25 cellular contexts compared by ENCODE assay signal in genomic region chr5:62576570-62577172, GRCh38. TPM values are rescaled to one million over a fixed set of nuclear protein-coding genes. Genes with fewer than 3 reads are reported as not detected.
DNase-seq lines count a peak whose midpoint lies in the region; ATAC-seq, FAIRE-seq and TF ChIP-seq lines count a peak whose summit lies in the region.
"Had no signal": no experiment of that assay in that cellular context is flagged by ENCODE, and none has a peak within 500 bp of the region (broad histone marks: within the 10 kb centered on the region; RNA-seq: fewer than 3 reads in every experiment).

No MANE protein-coding gene starts in this region.

- no peaks in the 10 kb centered on the region for H3K9me3 Mint-ChIP-seq in activated CD4-positive, alpha-beta memory T cell treated with anti-CD3 and anti-CD28 coated beads for 36 hours
- no peaks in the 10 kb centered on the region for H3K9me3 Mint-ChIP-seq in activated CD4-positive, alpha-beta memory T cell treated with anti-CD3 and anti-CD28 coated beads, Interleukin-2, amount 10 ng/mL, durations not matched to agents 7 days and 5 days
- H3K9me3 Mint-ChIP-seq in activated naive CD8-positive, alpha-beta T cell treated with anti-CD3 and anti-CD28 coated beads, Interleukin-2, amount 50 U/mL, for 24 hours = no peaks in the 10 kb centered on the region
- H3K9me3 Mint-ChIP-seq in naive thymus-derived CD4-positive, alpha-beta T cell = peaks cover 0 to 6% (median 0%) of the 10 kb centered on the region in 11 donors
- peaks cover 3% of the 10 kb centered on the region for H3K9me3 Mint-ChIP-seq in osteocyte (ENCODE audit: unreplicated experiment)
- H3K9me3 Mint-ChIP-seq: HFFc6, IgD-negative memory B cell had no signal

- no peaks in the 10 kb centered on the region for H3K9me3 ChIP-seq in naive thymus-derived CD4-positive, alpha-beta T cell (ENCODE audit: control insufficient read depth in 2 of 3, low read length in 3 of 3)
- H3K9me3 ChIP-seq: A549, adrenal gland, gastrocnemius medialis, lower lobe of right lung, MG63, testis had no signal

- peak; percentile 20 for DNase-seq in activated CD4-positive, alpha-beta memory T cell treated with anti-CD3 and anti-CD28 coated beads for 36 hours
- no peak for DNase-seq in activated CD4-positive, alpha-beta memory T cell treated with anti-CD3 and anti-CD28 coated beads, Interleukin-2, amount 10 ng/mL, durations not matched to agents 7 days and 5 days
- DNase-seq in D721Med (ENCODE audit: insufficient read length, low spot score) = no peak
- no peak for DNase-seq in activated naive CD8-positive, alpha-beta T cell treated with anti-CD3 and anti-CD28 coated beads, Interleukin-2, amount 50 U/mL, for 24 hours
- DNase-seq in naive thymus-derived CD4-positive, alpha-beta T cell = no peak
- DNase-seq in osteocyte (ENCODE audit: extremely low spot score, unreplicated experiment) = no peak
- DNase-seq: activated CD4-positive, alpha-beta T cell treated with anti-CD3 and anti-CD28 coated beads, Interleukin-2, amount 50 U/mL, for 1 hour; adrenal gland; C1 segment of cervical spinal cord; gastrocnemius medialis; HFFc6; lower lobe of right lung; MG63; NCI-H1436 treated with DMSO at 0.1 percent for 48 hours; NCI-H2171; NCI-H69; right cardiac atrium; testis had no signal

- H3K4me1 Mint-ChIP-seq in activated CD4-positive, alpha-beta memory T cell treated with anti-CD3 and anti-CD28 coated beads for 36 hours (ENCODE audit: low read depth) = peaks cover 24% of the 10 kb centered on the region
- peaks cover 43% of the 10 kb centered on the region for H3K4me1 Mint-ChIP-seq in activated CD4-positive, alpha-beta memory T cell treated with anti-CD3 and anti-CD28 coated beads, Interleukin-2, amount 10 ng/mL, durations not matched to agents 7 days and 5 days
- peaks cover 30% of the 10 kb centered on the region for H3K4me1 Mint-ChIP-seq in activated naive CD8-positive, alpha-beta T cell treated with anti-CD3 and anti-CD28 coated beads, Interleukin-2, amount 50 U/mL, for 24 hours
- peaks cover 13 to 71% (median 34%) of the 10 kb centered on the region in 7 donors for H3K4me1 Mint-ChIP-seq in naive thymus-derived CD4-positive, alpha-beta T cell
- peaks cover 2% of the 10 kb centered on the region for H3K4me1 Mint-ChIP-seq in osteocyte (ENCODE audit: unreplicated experiment)

- no peak overlapping the region for H3K4me3 Mint-ChIP-seq in activated CD4-positive, alpha-beta memory T cell treated with anti-CD3 and anti-CD28 coated beads for 36 hours
- H3K4me3 Mint-ChIP-seq in activated CD4-positive, alpha-beta memory T cell treated with anti-CD3 and anti-CD28 coated beads, Interleukin-2, amount 10 ng/mL, durations not matched to agents 7 days and 5 days = no peak overlapping the region
- no peak overlapping the region for H3K4me3 Mint-ChIP-seq in activated naive CD8-positive, alpha-beta T cell treated with anti-CD3 and anti-CD28 coated beads, Interleukin-2, amount 50 U/mL, for 24 hours
- peak overlapping the region in 2 of 10 donors; percentile 13 to 36 for H3K4me3 Mint-ChIP-seq in naive thymus-derived CD4-positive, alpha-beta T cell
- H3K4me3 Mint-ChIP-seq in osteocyte (ENCODE audit: unreplicated experiment) = no peak overlapping the region
- H3K4me3 Mint-ChIP-seq: HFFc6, IgD-negative memory B cell had no signal

- peaks cover 6 to 11% of the 10 kb centered on the region in 2 donors for H3K4me1 ChIP-seq in naive thymus-derived CD4-positive, alpha-beta T cell (ENCODE audit: control insufficient read depth in 2 of 2, insufficient read depth in 2 of 2, low read length in 2 of 2)
- H3K4me1 ChIP-seq: A549, lower lobe of right lung, testis had no signal

- no peak overlapping the region for H3K4me3 ChIP-seq in naive thymus-derived CD4-positive, alpha-beta T cell (ENCODE audit: low read length)
- H3K4me3 ChIP-seq: A549, adrenal gland, cardiac muscle cell, gastrocnemius medialis, lower lobe of right lung, MG63, testis had no signal

- no peaks in the 10 kb centered on the region for H3K36me3 ChIP-seq in naive thymus-derived CD4-positive, alpha-beta T cell (ENCODE audit: control insufficient read depth in 2 of 3, insufficient read depth in 3 of 3, low read length in 3 of 3)
- H3K36me3 ChIP-seq: adrenal gland, cardiac muscle cell, gastrocnemius medialis, lower lobe of right lung, MG63 had no signal

- POLR2A ChIA-PET in activated CD4-positive, alpha-beta memory T cell treated with anti-CD3 and anti-CD28 coated beads for 36 hours (lab: Charles Lee) = interaction anchor here (1.3 kb wide), 1 partner anchor 173 kb away, joined by 6 read pairs; the partner anchor contains the start of gene DIMT1
- POLR2A ChIA-PET in activated CD4-positive, alpha-beta memory T cell treated with anti-CD3 and anti-CD28 coated beads, Interleukin-2, amount 10 ng/mL, durations not matched to agents 7 days and 5 days (lab: Charles Lee) = no interaction called here
- POLR2A ChIA-PET in naive thymus-derived CD4-positive, alpha-beta T cell (lab: Charles Lee) = interaction anchor here (0.8 kb wide), 1 partner anchor 30 kb away, joined by 3 read pairs; no protein-coding TSS in a partner anchor

- H3K27ac ChIP-seq in naive thymus-derived CD4-positive, alpha-beta T cell (ENCODE audit: low read depth, low read length) = no peak overlapping the region
- H3K27ac ChIP-seq: A549, adrenal gland, cardiac muscle cell, gastrocnemius medialis, HL-60, lower lobe of right lung, testis had no signal

- TF ChIP-seq CTCF in D721Med (IDR thresholded peaks at IDR 0.05; ENCODE audit: insufficient read depth, missing control alignments) = no peak
- TF ChIP-seq CTCF in osteocyte (IDR thresholded peaks at IDR 0.05) = no peak

- H3K27me3 Mint-ChIP-seq in activated CD4-positive, alpha-beta memory T cell treated with anti-CD3 and anti-CD28 coated beads for 36 hours = no peaks in the 10 kb centered on the region
- no peaks in the 10 kb centered on the region for H3K27me3 Mint-ChIP-seq in activated CD4-positive, alpha-beta memory T cell treated with anti-CD3 and anti-CD28 coated beads, Interleukin-2, amount 10 ng/mL, durations not matched to agents 7 days and 5 days
- H3K27me3 Mint-ChIP-seq in activated naive CD8-positive, alpha-beta T cell treated with anti-CD3 and anti-CD28 coated beads, Interleukin-2, amount 50 U/mL, for 24 hours = no peaks in the 10 kb centered on the region
- H3K27me3 Mint-ChIP-seq in naive thymus-derived CD4-positive, alpha-beta T cell = no peaks in the 10 kb centered on the region
- H3K27me3 Mint-ChIP-seq in osteocyte (ENCODE audit: unreplicated experiment) = no peaks in the 10 kb centered on the region
- H3K27me3 Mint-ChIP-seq: IgD-negative memory B cell had no signal

- H3K27ac Mint-ChIP-seq in activated CD4-positive, alpha-beta memory T cell treated with anti-CD3 and anti-CD28 coated beads for 36 hours = peak overlapping the region; percentile 4
- no peak overlapping the region for H3K27ac Mint-ChIP-seq in activated CD4-positive, alpha-beta memory T cell treated with anti-CD3 and anti-CD28 coated beads, Interleukin-2, amount 10 ng/mL, durations not matched to agents 7 days and 5 days
- H3K27ac Mint-ChIP-seq in activated naive CD8-positive, alpha-beta T cell treated with anti-CD3 and anti-CD28 coated beads, Interleukin-2, amount 50 U/mL, for 24 hours = peak overlapping the region; percentile 13
- peak overlapping the region; percentile 2 to 75 (median 57) for H3K27ac Mint-ChIP-seq in naive thymus-derived CD4-positive, alpha-beta T cell
- no peak overlapping the region for H3K27ac Mint-ChIP-seq in osteocyte (ENCODE audit: unreplicated experiment)
- H3K27ac Mint-ChIP-seq: HFFc6, IgD-negative memory B cell had no signal

- peaks cover 10% of the 10 kb centered on the region for H3K36me3 Mint-ChIP-seq in activated CD4-positive, alpha-beta memory T cell treated with anti-CD3 and anti-CD28 coated beads for 36 hours
- H3K36me3 Mint-ChIP-seq in activated CD4-positive, alpha-beta memory T cell treated with anti-CD3 and anti-CD28 coated beads, Interleukin-2, amount 10 ng/mL, durations not matched to agents 7 days and 5 days (ENCODE audit: low read depth) = peaks cover 13% of the 10 kb centered on the region
- H3K36me3 Mint-ChIP-seq in activated naive CD8-positive, alpha-beta T cell treated with anti-CD3 and anti-CD28 coated beads, Interleukin-2, amount 50 U/mL, for 24 hours (ENCODE audit: low read depth) = peaks cover 29% of the 10 kb centered on the region
- H3K36me3 Mint-ChIP-seq in naive thymus-derived CD4-positive, alpha-beta T cell = peaks cover 0 to 15% (median 10%) of the 10 kb centered on the region in 5 donors
- H3K36me3 Mint-ChIP-seq in osteocyte (ENCODE audit: unreplicated experiment) = peaks cover 3% of the 10 kb centered on the region

- CTCF ChIA-PET in activated CD4-positive, alpha-beta memory T cell treated with anti-CD3 and anti-CD28 coated beads for 36 hours (lab: Charles Lee) = interaction anchor here (0.8 kb wide), 1 partner anchor 116 kb away, joined by 3 read pairs; no protein-coding TSS in a partner anchor
- CTCF ChIA-PET in activated CD4-positive, alpha-beta memory T cell treated with anti-CD3 and anti-CD28 coated beads, Interleukin-2, amount 10 ng/mL, durations not matched to agents 7 days and 5 days (lab: Charles Lee) = interaction anchor here (1.0 kb wide), 1 partner anchor 125 kb away, joined by 3 read pairs; no protein-coding TSS in a partner anchor
- CTCF ChIA-PET in naive thymus-derived CD4-positive, alpha-beta T cell (lab: Charles Lee) = no interaction called here

- peak; percentile 28 for ATAC-seq in activated naive CD8-positive, alpha-beta T cell treated with anti-CD3 and anti-CD28 coated beads, Interleukin-2, amount 50 U/mL, for 24 hours
- no peak for ATAC-seq in naive thymus-derived CD4-positive, alpha-beta T cell
- ATAC-seq in HG03139 (IDR thresholded peaks at IDR 0.05; ENCODE audit: unreplicated experiment) (no peak), HG03280 (IDR thresholded peaks at IDR 0.05; ENCODE audit: unreplicated experiment) (no peak)
- ATAC-seq: A549, gastrocnemius medialis, lower lobe of right lung, right cardiac atrium had no signal

- no peaks in the 10 kb centered on the region for H3K27me3 ChIP-seq in naive thymus-derived CD4-positive, alpha-beta T cell (ENCODE audit: control insufficient read depth in 2 of 2, insufficient read depth in 2 of 2, low read length in 2 of 2)
- H3K27me3 ChIP-seq: adrenal gland, cardiac muscle cell, gastrocnemius medialis, MG63, testis had no signal

- intact Hi-C loops in activated CD4-positive, alpha-beta memory T cell treated with anti-CD3 and anti-CD28 coated beads for 36 hours (cut with micrococcal nuclease) = loop anchor here (1.0 to 5.0 kb wide), 3 partner anchors 7 to 164 kb away; partner anchors contain the start of gene IPO11
- intact Hi-C loops in naive thymus-derived CD4-positive, alpha-beta T cell (cut with micrococcal nuclease) = loop anchor here (2.0 to 10.0 kb wide), 2 partner anchors 272 kb away; partner anchors contain the start of gene KIF2A (in 1 of the 2)

- peak; percentile 66 for FAIRE-seq in D721Med (lab: Jason Lieb, UNC)
- FAIRE-seq: A549, keratinocyte had no signal

RNA-seq across cellular contexts. Expression of gene LRRC70, which starts 1.9 kb away (rescaled TPM):
- under 1 TPM; 0.34 to 0.40 TPM for total RNA-seq in activated CD4-positive, alpha-beta memory T cell treated with anti-CD3 and anti-CD28 coated beads for 36 hours
- total RNA-seq in activated CD4-positive, alpha-beta memory T cell treated with anti-CD3 and anti-CD28 coated beads, Interleukin-2, amount 10 ng/mL, durations not matched to agents 7 days and 5 days = 1 to 10 TPM in 1 of 2 experiments, under 1 TPM in 1; 0.95 to 1.2 TPM
- total RNA-seq in naive thymus-derived CD4-positive, alpha-beta T cell = 10 to 100 TPM in 1 of 5 experiments, 1 to 10 TPM in 3, under 1 TPM in 1; 0.89 to 13.0 (median 2.1) TPM
- 1 to 10 TPM; 2.0 TPM for polyA plus RNA-seq in naive thymus-derived CD4-positive, alpha-beta T cell
- total RNA-seq in osteocyte = 0.73 and 1.6 TPM in 2 replicates
- polyA plus RNA-seq: IgD-negative memory B cell had no signal

Comparison
In these comparisons a context has a peak if more than half of its experiments do, and no peak if none do; other contexts are left out.
1. H3K27ac Mint-ChIP-seq: peak in activated CD4-positive, alpha-beta memory T cell treated with anti-CD3 and anti-CD28 coated beads for 36 hours (single experiment), activated naive CD8-positive, alpha-beta T cell treated with anti-CD3 and anti-CD28 coated beads, Interleukin-2, amount 50 U/mL, for 24 hours (single experiment) and naive thymus-derived CD4-positive, alpha-beta T cell (9 of 9); none in activated CD4-positive, alpha-beta memory T cell treated with anti-CD3 and anti-CD28 coated beads, Interleukin-2, amount 10 ng/mL, durations not matched to agents 7 days and 5 days (single experiment) and osteocyte (single experiment).